In the genomic region with DNA sequence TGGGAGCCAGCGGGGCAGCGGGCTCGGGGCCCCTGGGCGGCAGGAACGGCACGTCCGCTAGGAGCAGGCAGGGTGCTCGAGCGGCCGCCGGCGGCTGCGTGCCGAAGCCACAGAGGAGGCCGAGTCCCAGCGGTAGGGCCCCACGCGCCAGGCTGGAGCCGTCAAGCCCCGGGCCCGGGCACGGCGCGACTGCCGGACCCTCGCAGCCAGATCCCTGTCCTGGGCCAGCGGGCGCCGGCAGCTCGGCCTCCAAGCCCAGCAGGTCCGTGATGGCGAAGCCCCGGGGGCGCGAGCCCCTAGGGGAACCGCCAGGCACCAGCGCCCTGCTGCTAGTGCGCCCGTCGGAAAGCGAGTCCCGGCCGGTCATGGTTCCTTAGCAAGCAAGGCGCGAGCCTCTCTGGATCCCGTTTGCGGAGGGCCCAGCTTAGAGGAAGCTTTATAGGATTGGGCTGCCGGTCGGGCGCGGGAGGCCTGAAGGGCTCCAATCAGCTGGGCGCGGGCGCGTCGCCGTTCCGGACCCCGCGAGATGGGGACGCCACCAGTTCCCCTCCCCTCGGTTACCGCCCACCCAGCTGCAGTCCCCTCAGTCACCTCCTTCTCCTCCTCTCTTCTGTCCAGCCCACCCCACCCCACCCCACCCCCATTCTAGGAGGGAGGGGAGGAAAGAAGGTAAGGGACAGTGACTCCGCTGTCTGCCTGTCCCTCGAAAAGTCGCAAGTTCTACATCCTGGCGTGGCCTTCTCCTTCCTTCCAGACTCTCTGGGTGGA, we compare ENCODE assay signal across 19 cellular contexts. TPM values are rescaled to one million over a fixed set of nuclear protein-coding genes. Genes with fewer than 3 reads are reported as not detected.
DNase-seq lines count a peak whose midpoint lies in the region; ATAC-seq and FAIRE-seq lines count a peak whose summit lies in the region.
"Had no signal": no experiment of that assay in that cellular context is flagged by ENCODE, and none has a peak within 500 bp of the region (broad histone marks: within the 10 kb centered on the region; RNA-seq: fewer than 3 reads in every experiment).

Gene VSX1 (minus strand): TSS at position 412 of the 768 bp plus-strand sequence. CDS start 45 bp downstream, at position 367.

- no peaks in the 10 kb centered on the region for H3K4me1 ChIP-seq in right cardiac atrium (ENCODE audit: control insufficient read depth, insufficient read depth, low read length)
- H3K4me1 ChIP-seq in iPS-18a (ENCODE audit: control insufficient read depth, low read depth, low read length), result peaks cover 18% of the 10 kb centered on the region
- H3K4me1 ChIP-seq: BLaER1 had no signal

- no peak for FAIRE-seq in urothelium cell line (lab: Jason Lieb, UNC)
- FAIRE-seq: islet of Langerhans had no signal

- ATAC-seq in right cardiac atrium (no peak), T-helper 17 cell (no peak), GM19452 (IDR thresholded peaks at IDR 0.05; ENCODE audit: unreplicated experiment) (no peak)
- no peak for ATAC-seq in stimulated activated naive B cell treated with anti-CD40 and anti-IgM and Interleukin-4, amounts not matched to agents 10 μg/mL and 1 μg/mL and 100 μg/mL, for 72 hours (replicated peaks)
- ATAC-seq: HCT116 had no signal

- H3K9me3 Mint-ChIP-seq in stimulated activated naive B cell treated with anti-CD40 and anti-IgM and Interleukin-4, amounts not matched to agents 10 μg/mL and 1 μg/mL and 100 μg/mL, for 72 hours, result peaks cover 0 to 1% of the 10 kb centered on the region in 2 donors
- H3K9me3 Mint-ChIP-seq: activated B cell treated with CpG ODN at 0.5 μM for 24 hours had no signal

- H3K36me3 Mint-ChIP-seq in T-helper 17 cell (ENCODE audit: low read depth), result peaks cover 2% of the 10 kb centered on the region
- H3K36me3 Mint-ChIP-seq in stimulated activated naive B cell treated with anti-CD40 and anti-IgM and Interleukin-4, amounts not matched to agents 10 μg/mL and 1 μg/mL and 100 μg/mL, for 72 hours, result no peaks in the 10 kb centered on the region

- H3K27me3 ChIP-seq in right cardiac atrium (ENCODE audit: control insufficient read depth, insufficient read depth), result no peaks in the 10 kb centered on the region
- peaks cover 100% of the 10 kb centered on the region for H3K27me3 ChIP-seq in iPS-18a (ENCODE audit: control insufficient read depth, insufficient read depth, low read length)

- no peak within 1 kb of the TSS for H3K4me3 ChIP-seq in right cardiac atrium (ENCODE audit: low read length)
- H3K4me3 ChIP-seq in iPS-18a (ENCODE audit: low read length), result peak within 1 kb of the TSS; percentile 43
- H3K4me3 ChIP-seq: BLaER1, prostate gland had no signal

- H3K4me3 Mint-ChIP-seq in T-helper 17 cell, result peak within 1 kb of the TSS; percentile 78
- H3K4me3 Mint-ChIP-seq in stimulated activated naive B cell treated with anti-CD40 and anti-IgM and Interleukin-4, amounts not matched to agents 10 μg/mL and 1 μg/mL and 100 μg/mL, for 72 hours, result peak within 1 kb of the TSS; percentile 39 to 48
- H3K4me3 Mint-ChIP-seq: activated B cell treated with CpG ODN at 0.5 μM for 24 hours had no signal

- intact Hi-C loops in cardiac septum (cut with DNase I) (loop anchor here (5.0 kb wide), 1 partner anchor 95 kb away; no protein-coding TSS in a partner anchor), right cardiac atrium (cut with DNase I) (no loop called here)

- H3K27ac ChIP-seq in right cardiac atrium (ENCODE audit: low read length) (no peak within 1 kb of the TSS), iPS-18a (ENCODE audit: low read length) (no peak within 1 kb of the TSS)
- H3K27ac ChIP-seq: BLaER1, prostate gland had no signal

- WGBS in right cardiac atrium, result 5% methylated on average over 67 of the region's 67 CpGs

- H3K4me1 Mint-ChIP-seq in T-helper 17 cell, result peaks cover 15% of the 10 kb centered on the region
- H3K4me1 Mint-ChIP-seq in stimulated activated naive B cell treated with anti-CD40 and anti-IgM and Interleukin-4, amounts not matched to agents 10 μg/mL and 1 μg/mL and 100 μg/mL, for 72 hours, result peaks cover 15 to 31% of the 10 kb centered on the region in 2 donors

- H3K27me3 Mint-ChIP-seq in T-helper 17 cell, result peaks cover 77% of the 10 kb centered on the region
- H3K27me3 Mint-ChIP-seq in stimulated activated naive B cell treated with anti-CD40 and anti-IgM and Interleukin-4, amounts not matched to agents 10 μg/mL and 1 μg/mL and 100 μg/mL, for 72 hours, result peaks cover 75 to 92% of the 10 kb centered on the region in 2 donors

- no peak within 1 kb of the TSS for H3K9ac ChIP-seq in iPS-18a (ENCODE audit: low read length)
- H3K9ac ChIP-seq: BLaER1 had no signal

- no peak within 1 kb of the TSS for H3K27ac Mint-ChIP-seq in T-helper 17 cell
- peak within 1 kb of the TSS; percentile 86 for H3K27ac Mint-ChIP-seq in stimulated activated naive B cell treated with anti-CD40 and anti-IgM and Interleukin-4, amounts not matched to agents 10 μg/mL and 1 μg/mL and 100 μg/mL, for 72 hours
- H3K27ac Mint-ChIP-seq: activated B cell treated with CpG ODN at 0.5 μM for 24 hours had no signal

- DNase-seq in cardiac septum (ENCODE audit: low spot score) (peak; percentile 50), right cardiac atrium (no peak), T-helper 17 cell (no peak), NCI-H2107 treated with DMSO at 0.1 percent for 48 hours (lab: John Stamatoyannopoulos, UW; ENCODE audit: unreplicated experiment) (no peak), urothelium cell line (ENCODE audit: low spot score) (no peak)
- DNase-seq in stimulated activated naive B cell treated with anti-CD40 and anti-IgM and Interleukin-4, amounts not matched to agents 10 μg/mL and 1 μg/mL and 100 μg/mL, for 72 hours, result no peak
- DNase-seq: activated B cell treated with CpG ODN at 0.5 μM for 24 hours; aorta; midbrain; NCI-H2171; NK-92 treated with Interleukin-12 subunit alpha and Interleukin-12 subunit beta, amount 100 ng/mL, for 24 hours had no signal

- H3K36me3 ChIP-seq in iPS-18a (ENCODE audit: control insufficient read depth, low read depth, low read length), result no peaks in the 10 kb centered on the region
- H3K36me3 ChIP-seq: prostate gland had no signal

- no peaks in the 10 kb centered on the region for H3K9me3 ChIP-seq in right cardiac atrium (ENCODE audit: control insufficient read depth, low read length)
- H3K9me3 ChIP-seq in T-helper 17 cell (ENCODE audit: control insufficient read depth, low read length, poor library complexity, severe bottlenecking), result no peaks in the 10 kb centered on the region
- no peaks in the 10 kb centered on the region for H3K9me3 ChIP-seq in iPS-18a (ENCODE audit: control insufficient read depth, low read depth, low read length)
- H3K9me3 ChIP-seq: prostate gland had no signal

RNA-seq across cellular contexts. Expression of gene VSX1, which starts in this region (rescaled TPM):
- total RNA-seq in cardiac septum (0.54 TPM), right cardiac atrium (under 1 TPM in 1 of 4 donors, not detected in 3; 0.44 TPM), T-helper 17 cell (not detected)
- 0.27 TPM for polyA plus RNA-seq in right cardiac atrium
- total RNA-seq: activated B cell treated with CpG ODN at 0.5 μM for 24 hours, aorta, dermis microvascular lymphatic vessel endothelial cell, MCF 10A, prostate gland had no signal
- polyA plus RNA-seq: aorta had no signal

Comparison
In these comparisons a context has a peak if more than half of its experiments do, and no peak if none do; other contexts are left out.
1. Peak in DNase-seq in cardiac septum; RNA of the gene not detected or under 1 TPM.